25 cellular contexts compared by ENCODE assay signal in the genomic region with DNA sequence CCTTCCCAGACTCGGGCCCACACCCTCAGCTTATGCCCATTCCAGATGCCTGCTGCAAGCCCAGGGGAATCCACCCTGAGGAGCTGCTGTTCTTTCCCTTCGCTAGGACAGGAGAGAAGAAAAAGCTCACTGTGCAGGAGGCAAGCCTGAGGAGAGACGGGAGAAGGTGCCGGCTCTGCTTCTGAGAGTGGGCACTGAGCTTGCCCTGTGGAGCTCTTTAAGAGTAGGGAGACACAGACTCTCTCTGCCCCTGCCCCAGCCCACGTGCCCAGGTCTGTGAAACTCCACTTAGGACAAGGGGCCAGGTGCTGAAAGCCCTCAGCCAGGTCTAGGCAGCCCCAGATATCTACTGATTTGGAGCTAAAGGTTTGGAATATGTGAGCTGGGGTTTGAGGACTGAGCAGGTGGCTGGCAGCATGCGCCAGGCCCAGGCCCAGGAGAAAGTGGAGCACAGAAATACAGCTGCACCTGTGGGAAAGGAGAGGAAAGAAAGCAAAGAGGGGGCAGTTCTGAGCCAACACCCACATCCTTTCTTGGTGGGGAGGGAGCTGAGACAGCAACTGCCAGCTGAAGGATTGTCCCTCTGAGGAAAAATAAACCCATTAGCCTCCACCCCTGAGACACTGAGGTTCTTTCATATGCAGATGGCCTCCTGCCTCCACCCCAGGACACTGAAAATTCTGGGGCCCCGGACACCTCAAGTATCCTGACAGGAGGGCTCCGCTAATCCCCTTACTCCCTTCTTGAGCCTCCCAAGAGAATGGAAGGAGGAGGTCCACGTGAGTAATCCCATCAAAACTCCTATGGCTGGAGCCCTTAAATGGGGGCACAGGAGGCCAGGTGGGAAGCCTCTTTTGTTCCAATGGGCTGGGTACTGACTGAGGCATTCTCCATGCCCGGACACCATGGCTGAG.
"Had no signal": no experiment of that assay in that cellular context is flagged by ENCODE, and none has a peak within 500 bp of the region (broad histone marks: within the 10 kb centered on the region; RNA-seq: fewer than 3 reads in every experiment).

No MANE protein-coding gene starts in this region.

- H3K4me3 Mint-ChIP-seq: activated CD4-positive, alpha-beta memory T cell treated with anti-CD3 and anti-CD28 coated beads, Interleukin-2, amount 10 ng/mL, durations not matched to agents 7 days and 5 days; activated CD8-positive, alpha-beta memory T cell treated with anti-CD3 and anti-CD28 coated beads, Interleukin-2, amount 10 ng/mL, durations not matched to agents 7 days and 5 days; activated naive CD8-positive, alpha-beta T cell treated with anti-CD3 and anti-CD28 coated beads for 36 hours; activated T-helper 17 cell treated with anti-CD3 and anti-CD28 coated beads, Interleukin-2, amount 50 U/mL, for 72 hours; nephron had no signal

- ATAC-seq: activated CD8-positive, alpha-beta memory T cell treated with anti-CD3 and anti-CD28 coated beads, Interleukin-2, amount 10 ng/mL, durations not matched to agents 7 days and 5 days; activated T-helper 17 cell treated with anti-CD3 and anti-CD28 coated beads, Interleukin-2, amount 50 U/mL, for 72 hours; body of pancreas; foreskin keratinocyte; left lung; stimulated activated naive CD8-positive, alpha-beta T cell treated with anti-CD3 and anti-CD28 coated beads, Interleukin-15, Interleukin-2, amounts not matched to agents 100 U/mL and 50 U/mL, for 24 hours had no signal

- H3K79me2 ChIP-seq: hepatocyte had no signal

- DNase-seq: activated CD4-positive, alpha-beta memory T cell treated with anti-CD3 and anti-CD28 coated beads, Interleukin-2, amount 10 ng/mL, durations not matched to agents 7 days and 5 days; activated CD4-positive, alpha-beta T cell treated with anti-CD3 and anti-CD28 coated beads for 4 hours; activated CD8-positive, alpha-beta memory T cell treated with anti-CD3 and anti-CD28 coated beads, Interleukin-2, amount 10 ng/mL, durations not matched to agents 7 days and 5 days; activated naive CD4-positive, alpha-beta T cell; activated naive CD8-positive, alpha-beta T cell treated with anti-CD3 and anti-CD28 coated beads for 36 hours; caudate nucleus; foreskin keratinocyte; left lung; mammary epithelial cell; midbrain; occipital lobe; retina; stimulated activated CD4-positive, alpha-beta T cell treated with anti-CD3 and anti-CD28 coated beads, Interleukin-2, amount 100 ng/mL, for 24 hours; stimulated activated naive CD8-positive, alpha-beta T cell treated with anti-CD3 and anti-CD28 coated beads, Interleukin-15, Interleukin-2, amounts not matched to agents 100 U/mL and 50 U/mL, for 24 hours; substantia nigra; T-helper 2 cell had no signal

- H3K9me3 ChIP-seq: body of pancreas, left lung, tibial nerve, vagina had no signal

- H3K4me1 Mint-ChIP-seq: activated T-helper 17 cell treated with anti-CD3 and anti-CD28 coated beads, Interleukin-2, amount 50 U/mL, for 72 hours; nephron had no signal

- H3K27me3 Mint-ChIP-seq: activated CD4-positive, alpha-beta memory T cell treated with anti-CD3 and anti-CD28 coated beads, Interleukin-2, amount 10 ng/mL, durations not matched to agents 7 days and 5 days; activated CD8-positive, alpha-beta memory T cell treated with anti-CD3 and anti-CD28 coated beads, Interleukin-2, amount 10 ng/mL, durations not matched to agents 7 days and 5 days; activated naive CD8-positive, alpha-beta T cell treated with anti-CD3 and anti-CD28 coated beads for 36 hours; activated T-helper 17 cell treated with anti-CD3 and anti-CD28 coated beads, Interleukin-2, amount 50 U/mL, for 72 hours had no signal

- FAIRE-seq: colon, keratinocyte had no signal

- H3K27me3 ChIP-seq: body of pancreas, dorsolateral prefrontal cortex, foreskin keratinocyte, hepatocyte, left lung, tibial nerve, vagina had no signal

- H2AFZ ChIP-seq: hepatocyte had no signal

- H3K27ac ChIP-seq: body of pancreas, dorsolateral prefrontal cortex, foreskin keratinocyte, hepatocyte, left lung, tibial nerve, vagina had no signal

- H3K4me3 ChIP-seq: body of pancreas, dorsolateral prefrontal cortex, hepatocyte, left lung, tibial nerve, vagina had no signal

- H3K4me1 ChIP-seq: body of pancreas, foreskin keratinocyte, left lung, tibial nerve, vagina had no signal

- H3K27ac Mint-ChIP-seq: activated CD4-positive, alpha-beta memory T cell treated with anti-CD3 and anti-CD28 coated beads, Interleukin-2, amount 10 ng/mL, durations not matched to agents 7 days and 5 days; activated CD8-positive, alpha-beta memory T cell treated with anti-CD3 and anti-CD28 coated beads, Interleukin-2, amount 10 ng/mL, durations not matched to agents 7 days and 5 days; activated naive CD8-positive, alpha-beta T cell treated with anti-CD3 and anti-CD28 coated beads for 36 hours; activated T-helper 17 cell treated with anti-CD3 and anti-CD28 coated beads, Interleukin-2, amount 50 U/mL, for 72 hours; nephron had no signal

- H3K9me3 Mint-ChIP-seq: activated CD4-positive, alpha-beta memory T cell treated with anti-CD3 and anti-CD28 coated beads, Interleukin-2, amount 10 ng/mL, durations not matched to agents 7 days and 5 days; activated naive CD8-positive, alpha-beta T cell treated with anti-CD3 and anti-CD28 coated beads for 36 hours; activated T-helper 17 cell treated with anti-CD3 and anti-CD28 coated beads, Interleukin-2, amount 50 U/mL, for 72 hours; nephron had no signal

- H3K4me2 ChIP-seq: hepatocyte had no signal
